ENCODE assay signal across 8 cellular contexts in the genomic region with DNA sequence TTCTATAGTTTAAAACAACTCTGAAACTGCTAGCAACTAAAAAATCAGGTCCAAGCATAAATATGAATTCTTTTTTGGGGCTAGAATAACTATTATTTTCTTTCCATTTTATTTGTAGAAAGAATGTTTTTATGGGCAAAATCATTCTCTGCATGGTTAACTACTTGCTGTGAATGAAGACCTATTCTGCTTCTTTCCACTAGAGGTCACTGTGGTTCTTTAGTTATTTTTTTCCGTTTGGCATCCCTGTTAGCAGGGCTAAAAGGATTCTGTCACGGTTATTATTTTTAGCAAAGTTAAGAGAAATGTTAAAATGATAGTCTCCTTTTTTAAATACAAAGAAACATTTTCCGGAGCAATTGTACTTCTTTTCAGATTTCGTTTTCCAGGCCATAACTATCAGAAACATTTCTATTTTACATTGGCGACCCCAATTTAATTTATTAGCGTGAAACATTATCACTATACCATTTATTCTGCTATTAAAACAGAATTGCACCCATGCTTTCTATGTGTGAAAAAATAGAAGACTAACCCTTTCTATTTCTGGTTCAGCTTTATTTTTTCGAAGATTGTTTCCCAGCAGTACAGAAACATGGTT.
DNase-seq lines count a peak whose midpoint lies in the region; ATAC-seq and TF ChIP-seq lines count a peak whose summit lies in the region.

No MANE protein-coding gene starts in this region.

- H3K9me3 Mint-ChIP-seq in activated CD8-positive, alpha-beta memory T cell treated with anti-CD3 and anti-CD28 coated beads, Interleukin-2, amount 10 ng/mL, durations not matched to agents 7 days and 5 days (ENCODE audit: low read depth) = no peaks in the 10 kb centered on the region

- TF ChIP-seq POLR2A in body of pancreas (IDR thresholded peaks at IDR 0.05) = no peak

- 35 to 38% methylated on average over 7 of the region's 7 CpGs for WGBS in body of pancreas, 2 donors

- H3K4me1 ChIP-seq in body of pancreas = no peaks in the 10 kb centered on the region

- CTCF ChIA-PET in activated CD8-positive, alpha-beta memory T cell treated with anti-CD3 and anti-CD28 coated beads, Interleukin-2, amount 10 ng/mL, durations not matched to agents 7 days and 5 days (lab: Charles Lee) = no interaction called here

- no peaks in the 10 kb centered on the region for H3K27me3 ChIP-seq in body of pancreas

- H3K4me3 Mint-ChIP-seq in activated CD8-positive, alpha-beta memory T cell treated with anti-CD3 and anti-CD28 coated beads, Interleukin-2, amount 10 ng/mL, durations not matched to agents 7 days and 5 days = no peak overlapping the region

- peak; percentile 73 for DNase-seq in ACHN
- DNase-seq in GM13976 (ENCODE audit: low spot score) = peak; percentile 18
- peak; percentile 17 to 59 for DNase-seq in NCI-H446 (lab: John Stamatoyannopoulos, UW)
- no peak for DNase-seq in body of pancreas
- DNase-seq in kidney tubule cell (ENCODE audit: low spot score) = peak; percentile 67
- DNase-seq in activated CD8-positive, alpha-beta memory T cell treated with anti-CD3 and anti-CD28 coated beads, Interleukin-2, amount 10 ng/mL, durations not matched to agents 7 days and 5 days = no peak
- DNase-seq in occipital lobe (lab: John Stamatoyannopoulos, UW) = no peak

- H3K27ac Mint-ChIP-seq in activated CD8-positive, alpha-beta memory T cell treated with anti-CD3 and anti-CD28 coated beads, Interleukin-2, amount 10 ng/mL, durations not matched to agents 7 days and 5 days = no peak overlapping the region

- in situ Hi-C loops in ACHN (cut with HindIII; ENCODE audit: low pct_ligation_motif_present, low pct_unique_long_range_greater_than_20kb, low sequenced_read_pairs) = no loop called here
- in situ Hi-C loops in GM13976 (cut with MboI; ENCODE audit: low sequenced_read_pairs, unreplicated experiment) = loop anchor here (25.0 kb wide), 1 partner anchor 816 kb away; no protein-coding TSS in a partner anchor

- no peaks in the 10 kb centered on the region for H3K36me3 Mint-ChIP-seq in activated CD8-positive, alpha-beta memory T cell treated with anti-CD3 and anti-CD28 coated beads, Interleukin-2, amount 10 ng/mL, durations not matched to agents 7 days and 5 days

- H3K27ac ChIP-seq in body of pancreas = no peak overlapping the region

- H3K9me3 ChIP-seq in body of pancreas = peaks cover 0 to 8% (median 0%) of the 10 kb centered on the region in 3 donors

- ATAC-seq in HG02981 (IDR thresholded peaks at IDR 0.05; ENCODE audit: unreplicated experiment) (peak; percentile 68), body of pancreas (peak; percentile 48)
- ATAC-seq in activated CD8-positive, alpha-beta memory T cell treated with anti-CD3 and anti-CD28 coated beads, Interleukin-2, amount 10 ng/mL, durations not matched to agents 7 days and 5 days = no peak

- intact Hi-C loops in body of pancreas (cut with DNase I) = loop anchor here (10.0 kb wide), 1 partner anchor 809 kb away; no protein-coding TSS in a partner anchor

- no peaks in the 10 kb centered on the region for H3K4me1 Mint-ChIP-seq in activated CD8-positive, alpha-beta memory T cell treated with anti-CD3 and anti-CD28 coated beads, Interleukin-2, amount 10 ng/mL, durations not matched to agents 7 days and 5 days

- no peaks in the 10 kb centered on the region for H3K36me3 ChIP-seq in body of pancreas (replicated peaks in 1 of 2; ENCODE audit: insufficient read depth in 1 of 2, low read depth in 2 of 2)

- no peaks in the 10 kb centered on the region for H3K27me3 Mint-ChIP-seq in activated CD8-positive, alpha-beta memory T cell treated with anti-CD3 and anti-CD28 coated beads, Interleukin-2, amount 10 ng/mL, durations not matched to agents 7 days and 5 days

- TF ChIP-seq CTCF in GM13976 (IDR thresholded peaks at IDR 0.05; ENCODE audit: borderline replicate concordance, control extremely low read depth, extremely low read depth, insufficient read depth, missing control alignments) (peak; percentile 51), body of pancreas (IDR thresholded peaks at IDR 0.05) (peak; percentile 47 to 90 (median 76))

- no peak overlapping the region for H3K4me3 ChIP-seq in body of pancreas

Comparison
In these comparisons a context has a peak if more than half of its experiments do, and no peak if none do; other contexts are left out.
1. DNase-seq: peak in ACHN (single experiment), GM13976 (single experiment), NCI-H446 (2 of 2) and kidney tubule cell (single experiment); none in body of pancreas (0 of 4), activated CD8-positive, alpha-beta memory T cell treated with anti-CD3 and anti-CD28 coated beads, Interleukin-2, amount 10 ng/mL, durations not matched to agents 7 days and 5 days (single experiment) and occipital lobe (single experiment).